Comparison of ENCODE assay signal across 24 cellular contexts in genomic region chr1:18765725-18766124, GRCh38.
"Had no signal": no experiment of that assay in that cellular context is flagged by ENCODE, and none has a peak within 500 bp of the region (broad histone marks: within the 10 kb centered on the region; RNA-seq: fewer than 3 reads in every experiment).

No MANE protein-coding gene starts in this region.

- H3K27ac ChIP-seq: coronary artery, dorsolateral prefrontal cortex, epithelial cell of prostate, esophagus muscularis mucosa, esophagus squamous epithelium, foreskin keratinocyte, gastrocnemius medialis, gastroesophageal sphincter, heart left ventricle, heart right ventricle, hepatocyte had no signal

- H3K79me2 ChIP-seq: hepatocyte had no signal

- ATAC-seq: effector memory CD8-positive, alpha-beta T cell; esophagus mucosa; foreskin keratinocyte; gastrocnemius medialis; gastroesophageal sphincter; heart left ventricle; heart right ventricle had no signal

- H3K4me3 ChIP-seq: coronary artery, dorsolateral prefrontal cortex, esophagus muscularis mucosa, esophagus squamous epithelium, gastrocnemius medialis, gastroesophageal sphincter, heart left ventricle, heart right ventricle, hepatocyte had no signal

- H3K9me3 ChIP-seq: esophagus muscularis mucosa, esophagus squamous epithelium, gastrocnemius medialis, gastroesophageal sphincter, heart left ventricle, heart right ventricle had no signal

- H3K4me1 ChIP-seq: esophagus muscularis mucosa, esophagus squamous epithelium, foreskin keratinocyte, gastrocnemius medialis, gastroesophageal sphincter, heart left ventricle, heart right ventricle had no signal

- H2AFZ ChIP-seq: hepatocyte had no signal

- H3K4me2 ChIP-seq: hepatocyte had no signal

- DNase-seq: cortex of kidney; dermis blood vessel endothelial cell; dorsolateral prefrontal cortex; effector CD4-positive, alpha-beta T cell; effector CD8-positive, alpha-beta T cell; effector memory CD4-positive, alpha-beta T cell; effector memory CD8-positive, alpha-beta T cell; endodermal cell; erythroblast; esophagus squamous epithelium; foreskin fibroblast; foreskin keratinocyte; foreskin melanocyte; gastrocnemius medialis; glutamatergic neuron; head of caudate nucleus; heart left ventricle; heart right ventricle had no signal

- H3K36me3 ChIP-seq: esophagus muscularis mucosa, esophagus squamous epithelium, gastrocnemius medialis, gastroesophageal sphincter, heart left ventricle, heart right ventricle had no signal
